1 cellular context compared by ENCODE assay signal in genomic region chr16:56606688-56607618, GRCh38.
TF ChIP-seq lines count a peak whose summit lies in the region.

No MANE protein-coding gene starts in this region.

TF ChIP-seq in HepG2, 621 proteins besides CTCF, POLR2A, EP300 and RAD21 (continued from another document and continues in another):
- TF ChIP-seq, protein P1, sequence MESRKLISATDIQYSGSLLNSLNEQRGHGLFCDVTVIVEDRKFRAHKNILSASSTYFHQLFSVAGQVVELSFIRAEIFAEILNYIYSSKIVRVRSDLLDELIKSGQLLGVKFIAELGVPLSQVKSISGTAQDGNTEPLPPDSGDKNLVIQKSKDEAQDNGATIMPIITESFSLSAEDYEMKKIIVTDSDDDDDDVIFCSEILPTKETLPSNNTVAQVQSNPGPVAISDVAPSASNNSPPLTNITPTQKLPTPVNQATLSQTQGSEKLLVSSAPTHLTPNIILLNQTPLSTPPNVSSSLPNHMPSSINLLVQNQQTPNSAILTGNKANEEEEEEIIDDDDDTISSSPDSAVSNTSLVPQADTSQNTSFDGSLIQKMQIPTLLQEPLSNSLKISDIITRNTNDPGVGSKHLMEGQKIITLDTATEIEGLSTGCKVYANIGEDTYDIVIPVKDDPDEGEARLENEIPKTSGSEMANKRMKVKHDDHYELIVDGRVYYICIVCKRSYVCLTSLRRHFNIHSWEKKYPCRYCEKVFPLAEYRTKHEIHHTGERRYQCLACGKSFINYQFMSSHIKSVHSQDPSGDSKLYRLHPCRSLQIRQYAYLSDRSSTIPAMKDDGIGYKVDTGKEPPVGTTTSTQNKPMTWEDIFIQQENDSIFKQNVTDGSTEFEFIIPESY (CRISPR knock-in tag; IDR thresholded peaks at IDR 0.05) = peak; percentile 79; the same call in 1 of the 2 replicates
- TF ChIP-seq RELA (CRISPR knock-in tag; IDR thresholded peaks at IDR 0.05) = no peak
- peak; percentile 59; the same call in 1 of the 2 replicates for TF ChIP-seq THYN1 (CRISPR knock-in tag; IDR thresholded peaks at IDR 0.05; ENCODE audit: borderline replicate concordance, low read depth)
- peak; percentile 31; the same call in 1 of the 2 replicates for TF ChIP-seq ZNF619 (CRISPR knock-in tag; IDR thresholded peaks at IDR 0.05)
- TF ChIP-seq KLF9 (CRISPR knock-in tag; IDR thresholded peaks at IDR 0.05; ENCODE audit: low read depth) = peak; percentile 90; the same call in 1 of the 2 replicates
- no peak for TF ChIP-seq ZNF660 (CRISPR knock-in tag; IDR thresholded peaks at IDR 0.05; ENCODE audit: borderline replicate concordance, low read depth)
- TF ChIP-seq, protein P2, sequence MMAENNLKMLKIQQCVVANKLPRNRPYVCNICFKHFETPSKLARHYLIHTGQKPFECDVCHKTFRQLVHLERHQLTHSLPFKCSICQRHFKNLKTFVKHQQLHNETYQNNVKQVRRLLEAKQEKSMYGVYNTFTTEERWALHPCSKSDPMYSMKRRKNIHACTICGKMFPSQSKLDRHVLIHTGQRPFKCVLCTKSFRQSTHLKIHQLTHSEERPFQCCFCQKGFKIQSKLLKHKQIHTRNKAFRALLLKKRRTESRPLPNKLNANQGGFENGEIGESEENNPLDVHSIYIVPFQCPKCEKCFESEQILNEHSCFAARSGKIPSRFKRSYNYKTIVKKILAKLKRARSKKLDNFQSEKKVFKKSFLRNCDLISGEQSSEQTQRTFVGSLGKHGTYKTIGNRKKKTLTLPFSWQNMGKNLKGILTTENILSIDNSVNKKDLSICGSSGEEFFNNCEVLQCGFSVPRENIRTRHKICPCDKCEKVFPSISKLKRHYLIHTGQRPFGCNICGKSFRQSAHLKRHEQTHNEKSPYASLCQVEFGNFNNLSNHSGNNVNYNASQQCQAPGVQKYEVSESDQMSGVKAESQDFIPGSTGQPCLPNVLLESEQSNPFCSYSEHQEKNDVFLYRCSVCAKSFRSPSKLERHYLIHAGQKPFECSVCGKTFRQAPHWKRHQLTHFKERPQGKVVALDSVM (CRISPR knock-in tag; IDR thresholded peaks at IDR 0.05) = no peak
- no peak for TF ChIP-seq ZNF337 (CRISPR knock-in tag; IDR thresholded peaks at IDR 0.05; ENCODE audit: borderline replicate concordance, low read depth)
- 0 out of 2 replicates have a peak, but pooled peaks have one; percentile 82 for TF ChIP-seq E2F2 (CRISPR knock-in tag; IDR thresholded peaks at IDR 0.05; ENCODE audit: borderline replicate concordance)
- TF ChIP-seq HDAC2 (CRISPR knock-in tag; IDR thresholded peaks at IDR 0.05) = peak; percentile 60
- no peak for TF ChIP-seq ZHX1 (CRISPR knock-in tag; IDR thresholded peaks at IDR 0.05; ENCODE audit: low read depth)
- TF ChIP-seq ARID2 (CRISPR knock-in tag; IDR thresholded peaks at IDR 0.05; ENCODE audit: borderline replicate concordance) = no peak
- no peak for TF ChIP-seq KLF13 (CRISPR knock-in tag; IDR thresholded peaks at IDR 0.05)
- TF ChIP-seq, protein P3, sequence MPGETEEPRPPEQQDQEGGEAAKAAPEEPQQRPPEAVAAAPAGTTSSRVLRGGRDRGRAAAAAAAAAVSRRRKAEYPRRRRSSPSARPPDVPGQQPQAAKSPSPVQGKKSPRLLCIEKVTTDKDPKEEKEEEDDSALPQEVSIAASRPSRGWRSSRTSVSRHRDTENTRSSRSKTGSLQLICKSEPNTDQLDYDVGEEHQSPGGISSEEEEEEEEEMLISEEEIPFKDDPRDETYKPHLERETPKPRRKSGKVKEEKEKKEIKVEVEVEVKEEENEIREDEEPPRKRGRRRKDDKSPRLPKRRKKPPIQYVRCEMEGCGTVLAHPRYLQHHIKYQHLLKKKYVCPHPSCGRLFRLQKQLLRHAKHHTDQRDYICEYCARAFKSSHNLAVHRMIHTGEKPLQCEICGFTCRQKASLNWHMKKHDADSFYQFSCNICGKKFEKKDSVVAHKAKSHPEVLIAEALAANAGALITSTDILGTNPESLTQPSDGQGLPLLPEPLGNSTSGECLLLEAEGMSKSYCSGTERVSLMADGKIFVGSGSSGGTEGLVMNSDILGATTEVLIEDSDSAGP (CRISPR knock-in tag; IDR thresholded peaks at IDR 0.05; ENCODE audit: borderline replicate concordance) = peak; percentile 62
- peak; percentile 82 for TF ChIP-seq ZNF264 (CRISPR knock-in tag; IDR thresholded peaks at IDR 0.05)
- TF ChIP-seq ADNP (CRISPR knock-in tag; IDR thresholded peaks at IDR 0.05) = 0 out of 2 replicates have a peak, but pooled peaks have one; percentile 66
- no peak; the same call in 1 of the 2 replicates for TF ChIP-seq ZNF329 (CRISPR knock-in tag; IDR thresholded peaks at IDR 0.05; ENCODE audit: low read depth)
- no peak for TF ChIP-seq ZNF576 (CRISPR knock-in tag; IDR thresholded peaks at IDR 0.05)
- no peak; the same call in 1 of the 2 replicates for TF ChIP-seq DMTF1 (CRISPR knock-in tag; IDR thresholded peaks at IDR 0.05)
- TF ChIP-seq, protein P4, sequence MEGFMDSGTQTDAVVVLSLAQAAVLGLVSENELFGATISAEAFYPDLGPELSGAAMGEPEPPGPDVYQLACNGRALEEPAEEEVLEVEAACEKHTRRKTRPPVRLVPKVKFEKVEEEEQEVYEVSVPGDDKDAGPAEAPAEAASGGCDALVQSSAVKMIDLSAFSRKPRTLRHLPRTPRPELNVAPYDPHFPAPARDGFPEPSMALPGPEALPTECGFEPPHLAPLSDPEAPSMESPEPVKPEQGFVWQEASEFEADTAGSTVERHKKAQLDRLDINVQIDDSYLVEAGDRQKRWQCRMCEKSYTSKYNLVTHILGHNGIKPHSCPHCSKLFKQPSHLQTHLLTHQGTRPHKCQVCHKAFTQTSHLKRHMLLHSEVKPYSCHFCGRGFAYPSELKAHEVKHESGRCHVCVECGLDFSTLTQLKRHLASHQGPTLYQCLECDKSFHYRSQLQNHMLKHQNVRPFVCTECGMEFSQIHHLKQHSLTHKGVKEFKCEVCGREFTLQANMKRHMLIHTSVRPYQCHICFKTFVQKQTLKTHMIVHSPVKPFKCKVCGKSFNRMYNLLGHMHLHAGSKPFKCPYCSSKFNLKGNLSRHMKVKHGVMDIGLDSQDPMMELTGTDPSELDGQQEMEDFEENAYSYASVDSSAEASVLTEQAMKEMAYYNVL (CRISPR knock-in tag; IDR thresholded peaks at IDR 0.05; ENCODE audit: borderline replicate concordance) = peak; percentile 72; the same call in 1 of the 2 replicates
- TF ChIP-seq ZNF143 (CRISPR knock-in tag; IDR thresholded peaks at IDR 0.05) = 0 out of 2 replicates have a peak, but pooled peaks have one; percentile 14
- TF ChIP-seq ZNF432 (CRISPR knock-in tag; IDR thresholded peaks at IDR 0.05; ENCODE audit: borderline replicate concordance) = no peak
- TF ChIP-seq FOXO4 (CRISPR knock-in tag; conservative IDR thresholded peaks at IDR 0.05) = no peak
- no peak for TF ChIP-seq CENPBD1 (CRISPR knock-in tag; IDR thresholded peaks at IDR 0.05; ENCODE audit: borderline replicate concordance, low read depth)
- peak; percentile 90; the same call in 1 of the 2 replicates for TF ChIP-seq ZNF567 (CRISPR knock-in tag; IDR thresholded peaks at IDR 0.05; ENCODE audit: borderline replicate concordance)
- no peak for TF ChIP-seq MED13 (CRISPR knock-in tag; IDR thresholded peaks at IDR 0.05)
- TF ChIP-seq ZNF256 (CRISPR knock-in tag; conservative IDR thresholded peaks at IDR 0.05) = no peak; the same call in 1 of the 2 replicates
- no peak for TF ChIP-seq EEA1 (CRISPR knock-in tag; IDR thresholded peaks at IDR 0.05; ENCODE audit: borderline replicate concordance)
- peak; percentile 73 for TF ChIP-seq DMAP1 (CRISPR knock-in tag; IDR thresholded peaks at IDR 0.05)
- TF ChIP-seq, protein P5, sequence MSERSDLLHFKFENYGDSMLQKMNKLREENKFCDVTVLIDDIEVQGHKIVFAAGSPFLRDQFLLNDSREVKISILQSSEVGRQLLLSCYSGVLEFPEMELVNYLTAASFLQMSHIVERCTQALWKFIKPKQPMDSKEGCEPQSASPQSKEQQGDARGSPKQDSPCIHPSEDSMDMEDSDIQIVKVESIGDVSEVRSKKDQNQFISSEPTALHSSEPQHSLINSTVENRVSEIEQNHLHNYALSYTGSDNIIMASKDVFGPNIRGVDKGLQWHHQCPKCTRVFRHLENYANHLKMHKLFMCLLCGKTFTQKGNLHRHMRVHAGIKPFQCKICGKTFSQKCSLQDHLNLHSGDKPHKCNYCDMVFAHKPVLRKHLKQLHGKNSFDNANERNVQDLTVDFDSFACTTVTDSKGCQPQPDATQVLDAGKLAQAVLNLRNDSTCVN (CRISPR knock-in tag; IDR thresholded peaks at IDR 0.05; ENCODE audit: borderline replicate concordance) = peak; percentile 82
- no peak; the same call in 1 of the 2 replicates for TF ChIP-seq ZNF839 (CRISPR knock-in tag; IDR thresholded peaks at IDR 0.05; ENCODE audit: borderline replicate concordance)
- TF ChIP-seq TCF7 (IDR thresholded peaks at IDR 0.05; ENCODE audit: low read depth) = peak; percentile 28; the same call in 1 of the 2 replicates
- TF ChIP-seq ZNF766 (CRISPR knock-in tag; IDR thresholded peaks at IDR 0.05; ENCODE audit: borderline replicate concordance) = 0 out of 2 replicates have a peak, but pooled peaks have one; percentile 22
- no peak for TF ChIP-seq GTF3A (CRISPR knock-in tag; conservative IDR thresholded peaks at IDR 0.05)
- TF ChIP-seq SETDB1 (CRISPR knock-in tag; IDR thresholded peaks at IDR 0.05; ENCODE audit: borderline replicate concordance) = no peak
- peak; percentile 94 for TF ChIP-seq ZNF792 (CRISPR knock-in tag; IDR thresholded peaks at IDR 0.05)
- TF ChIP-seq EED (CRISPR knock-in tag; IDR thresholded peaks at IDR 0.05) = no peak
- TF ChIP-seq NRL (CRISPR knock-in tag; IDR thresholded peaks at IDR 0.05; ENCODE audit: borderline replicate concordance) = peak; percentile 90
- TF ChIP-seq RARA (CRISPR knock-in tag; IDR thresholded peaks at IDR 0.05) = peak; percentile 91
- no peak for TF ChIP-seq HDAC6 (IDR thresholded peaks at IDR 0.05; ENCODE audit: low read depth, low read length)
